21 cellular contexts compared by ENCODE assay signal in the genomic region with DNA sequence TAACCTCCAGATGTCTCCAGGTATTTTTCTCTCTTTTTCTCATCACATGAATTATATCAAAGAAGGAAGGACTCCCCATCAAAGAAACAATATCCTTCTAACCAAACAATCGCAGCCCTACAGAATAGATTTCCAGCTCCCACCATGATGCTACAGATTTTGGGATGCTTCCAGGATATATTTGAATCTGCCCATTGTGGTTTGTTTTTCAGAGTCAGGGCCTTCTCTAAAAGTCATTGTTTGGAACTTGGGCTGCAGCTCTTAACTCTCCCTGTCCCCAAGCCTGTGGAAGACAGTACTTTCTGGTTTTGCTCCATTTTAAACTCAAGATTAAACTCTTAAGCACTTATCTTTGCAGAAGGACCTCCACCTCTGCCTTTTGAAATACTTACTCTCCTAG.
"Had no signal": no experiment of that assay in that cellular context is flagged by ENCODE, and none has a peak within 500 bp of the region (broad histone marks: within the 10 kb centered on the region; RNA-seq: fewer than 3 reads in every experiment).

No MANE protein-coding gene starts in this region.

- DNase-seq: effector CD8-positive, alpha-beta T cell; gastrocnemius medialis; glutamatergic neuron; immature natural killer cell; kidney; left colon; left ventricle myocardium superior; mesendoderm; mucosa of descending colon; naive thymus-derived CD8-positive, alpha-beta T cell; sigmoid colon; stimulated activated CD4-positive, alpha-beta T cell treated with anti-CD3 and anti-CD28 coated beads, Interleukin-2, amount 100 ng/mL, for 24 hours; stimulated activated CD4-positive, alpha-beta T cell treated with anti-CD3 and anti-CD28 coated beads, Interleukin-4, amount 100 ng/mL, for 4 hours; stimulated activated naive B cell treated with anti-CD40 and anti-IgM and Interleukin-4, amounts not matched to agents 10 μg/mL and 1 μg/mL and 100 μg/mL, for 72 hours; stimulated activated naive CD8-positive, alpha-beta T cell treated with anti-CD3 and anti-CD28 coated beads, Interleukin-15, amount 100 ng/mL, for 72 hours; thyroid gland had no signal

- H3K4me1 ChIP-seq: gastrocnemius medialis, right atrium auricular region, sigmoid colon, thyroid gland had no signal

- H3K4me3 ChIP-seq: coronary artery, gastrocnemius medialis, lung, mucosa of descending colon, right atrium auricular region, sigmoid colon, skin epidermis, thyroid gland had no signal

- H3K9me3 ChIP-seq: gastrocnemius medialis, mucosa of descending colon, neutrophil, right atrium auricular region, sigmoid colon, thyroid gland had no signal

- H3K27ac ChIP-seq: coronary artery, gastrocnemius medialis, neutrophil, right atrium auricular region, sigmoid colon, skin epidermis, thyroid gland had no signal

- H3K36me3 ChIP-seq: gastrocnemius medialis, neutrophil, right atrium auricular region, sigmoid colon, thyroid gland had no signal

- H3K27me3 ChIP-seq: gastrocnemius medialis, neutrophil, right atrium auricular region, sigmoid colon, thyroid gland had no signal
